ENCODE assay signal across 28 cellular contexts in genomic region chr4:1625600-1626138, GRCh38.
"Had no signal": no experiment of that assay in that cellular context is flagged by ENCODE, and none has a peak within 500 bp of the region (broad histone marks: within the 10 kb centered on the region; RNA-seq: fewer than 3 reads in every experiment).

No MANE protein-coding gene starts in this region.

- H3K27me3 ChIP-seq: adrenal gland, body of pancreas, esophagus muscularis mucosa, foreskin keratinocyte, gastrocnemius medialis, heart left ventricle had no signal

- H3K36me3 ChIP-seq: adrenal gland, esophagus muscularis mucosa, gastrocnemius medialis, heart left ventricle had no signal

- H3K27ac ChIP-seq: adrenal gland, body of pancreas, esophagus muscularis mucosa, foreskin keratinocyte, gastrocnemius medialis, heart left ventricle had no signal

- DNase-seq: activated CD4-positive, alpha-beta memory T cell treated with anti-CD3 and anti-CD28 coated beads for 36 hours; activated CD4-positive, alpha-beta T cell treated with anti-CD3 and anti-CD28 coated beads for 36 hours; activated CD4-positive, alpha-beta T cell treated with anti-CD3 and anti-CD28 coated beads, Interleukin-2, amount 10 ng/mL, durations not matched to agents 24 days and 14 days; activated CD4-positive, CD25-positive, alpha-beta regulatory T cell; activated CD4-positive, CD25-positive, alpha-beta regulatory T cell treated with anti-CD3 and anti-CD28 coated beads, Interleukin-2, amount 50 U/mL, for 72 hours; activated CD8-positive, alpha-beta memory T cell treated with anti-CD3 and anti-CD28 coated beads, Interleukin-2, amount 10 ng/mL, durations not matched to agents 7 days and 5 days; activated CD8-positive, alpha-beta memory T cell treated with anti-CD3 and anti-CD28 coated beads, Interleukin-2, amount 50 U/mL, for 4 hours; activated CD8-positive, alpha-beta T cell treated with anti-CD3 and anti-CD28 coated beads, Interleukin-2, amount 10 ng/mL, durations not matched to agents 7 days and 5 days; activated effector memory CD4-positive, alpha-beta T cell treated with anti-CD3 and anti-CD28 coated beads, Interleukin-2, amount 50 U/mL, for 16 hours; activated naive CD4-positive, alpha-beta T cell treated with anti-CD3 and anti-CD28 coated beads for 36 hours; activated naive CD8-positive, alpha-beta T cell treated with anti-CD3 and anti-CD28 coated beads for 36 hours; activated naive CD8-positive, alpha-beta T cell treated with anti-CD3 and anti-CD28 coated beads, Interleukin-2, amount 50 U/mL, for 24 hours; activated T-cell treated with anti-CD3 and anti-CD28 coated beads, Interleukin-2, amount 50 U/mL, for 1 hour; activated T-cell treated with anti-CD3 and anti-CD28 coated beads, Interleukin-2, amount 50 U/mL, for 48 hours; aorta; body of pancreas; cortex of kidney; dermis blood vessel endothelial cell; effector CD4-positive, alpha-beta T cell; effector memory CD8-positive, alpha-beta T cell; erythroblast; foreskin keratinocyte; gastrocnemius medialis; glutamatergic neuron; heart left ventricle; T-helper 2 cell had no signal

- H3K4me1 ChIP-seq: body of pancreas, foreskin keratinocyte, gastrocnemius medialis had no signal

- H3K4me3 ChIP-seq: adrenal gland, body of pancreas, esophagus muscularis mucosa, gastrocnemius medialis, heart left ventricle had no signal

- H3K9me3 ChIP-seq: adrenal gland, body of pancreas, gastrocnemius medialis, heart left ventricle had no signal

- ATAC-seq: activated CD4-positive, alpha-beta T cell treated with anti-CD3 and anti-CD28 coated beads for 36 hours; activated CD8-positive, alpha-beta memory T cell treated with anti-CD3 and anti-CD28 coated beads, Interleukin-2, amount 10 ng/mL, durations not matched to agents 7 days and 5 days; activated CD8-positive, alpha-beta T cell treated with anti-CD3 and anti-CD28 coated beads, Interleukin-2, amount 10 ng/mL, durations not matched to agents 7 days and 5 days; activated naive CD8-positive, alpha-beta T cell treated with anti-CD3 and anti-CD28 coated beads, Interleukin-2, amount 50 U/mL, for 24 hours; body of pancreas; effector memory CD8-positive, alpha-beta T cell; foreskin keratinocyte; gastrocnemius medialis; heart left ventricle had no signal
